In the genomic region with DNA sequence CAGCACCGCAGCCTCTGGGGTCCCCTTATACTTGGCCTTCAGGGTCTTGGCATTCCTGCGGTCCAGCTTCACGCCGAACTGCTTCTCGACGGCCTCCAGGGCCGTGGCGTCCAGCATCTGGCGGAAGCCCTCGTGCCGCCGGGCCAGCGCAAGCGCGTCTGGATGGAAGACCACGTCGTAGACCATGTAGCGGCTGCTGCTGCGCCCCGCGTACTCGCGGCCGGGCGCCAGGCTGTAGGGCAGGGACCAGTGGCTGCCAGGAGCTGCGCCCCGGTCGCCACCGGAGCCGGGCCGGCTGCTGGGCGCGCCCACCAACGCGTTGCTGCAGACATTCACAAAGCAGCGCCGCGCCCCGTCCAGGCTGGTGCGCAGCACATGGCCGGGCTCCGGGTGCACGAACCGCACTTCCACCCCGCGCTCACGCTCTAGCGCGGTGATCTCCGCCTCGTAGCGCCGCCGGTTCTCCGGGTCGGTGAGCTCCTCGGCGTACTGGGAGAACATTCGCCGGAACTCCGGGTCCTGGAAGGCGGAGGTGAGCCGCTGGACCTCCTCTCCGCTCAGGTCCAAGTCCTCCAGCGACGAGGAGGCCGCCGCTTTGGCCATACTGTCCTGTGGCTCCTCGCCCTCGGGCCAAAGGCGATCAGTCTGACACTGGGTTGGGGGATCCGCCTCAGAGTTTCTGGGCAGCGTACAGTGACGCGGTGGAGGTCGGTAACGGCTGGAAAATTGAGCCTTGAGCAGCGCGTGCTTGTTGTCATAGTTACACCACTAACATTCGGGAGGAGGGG, we compare ENCODE assay signal across 1 cellular context.
TF ChIP-seq lines count a peak whose summit lies in the region.

A gene with protein sequence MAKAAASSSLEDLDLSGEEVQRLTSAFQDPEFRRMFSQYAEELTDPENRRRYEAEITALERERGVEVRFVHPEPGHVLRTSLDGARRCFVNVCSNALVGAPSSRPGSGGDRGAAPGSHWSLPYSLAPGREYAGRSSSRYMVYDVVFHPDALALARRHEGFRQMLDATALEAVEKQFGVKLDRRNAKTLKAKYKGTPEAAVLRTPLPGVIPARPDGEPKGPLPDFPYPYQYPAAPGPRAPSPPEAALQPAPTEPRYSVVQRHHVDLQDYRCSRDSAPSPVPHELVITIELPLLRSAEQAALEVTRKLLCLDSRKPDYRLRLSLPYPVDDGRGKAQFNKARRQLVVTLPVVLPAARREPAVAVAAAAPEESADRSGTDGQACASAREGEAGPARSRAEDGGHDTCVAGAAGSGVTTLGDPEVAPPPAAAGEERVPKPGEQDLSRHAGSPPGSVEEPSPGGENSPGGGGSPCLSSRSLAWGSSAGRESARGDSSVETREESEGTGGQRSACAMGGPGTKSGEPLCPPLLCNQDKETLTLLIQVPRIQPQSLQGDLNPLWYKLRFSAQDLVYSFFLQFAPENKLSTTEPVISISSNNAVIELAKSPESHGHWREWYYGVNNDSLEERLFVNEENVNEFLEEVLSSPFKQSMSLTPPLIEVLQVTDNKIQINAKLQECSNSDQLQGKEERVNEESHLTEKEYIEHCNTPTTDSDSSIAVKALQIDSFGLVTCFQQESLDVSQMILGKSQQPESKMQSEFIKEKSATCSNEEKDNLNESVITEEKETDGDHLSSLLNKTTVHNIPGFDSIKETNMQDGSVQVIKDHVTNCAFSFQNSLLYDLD (minus strand): TSS at position 698 of the 788 bp plus-strand sequence. CDS start 95 bp downstream, at position 603.

TF ChIP-seq in K562, 482 proteins besides CTCF, POLR2A, EP300 and RAD21 (continued from another document):
- TF ChIP-seq, protein P1, sequence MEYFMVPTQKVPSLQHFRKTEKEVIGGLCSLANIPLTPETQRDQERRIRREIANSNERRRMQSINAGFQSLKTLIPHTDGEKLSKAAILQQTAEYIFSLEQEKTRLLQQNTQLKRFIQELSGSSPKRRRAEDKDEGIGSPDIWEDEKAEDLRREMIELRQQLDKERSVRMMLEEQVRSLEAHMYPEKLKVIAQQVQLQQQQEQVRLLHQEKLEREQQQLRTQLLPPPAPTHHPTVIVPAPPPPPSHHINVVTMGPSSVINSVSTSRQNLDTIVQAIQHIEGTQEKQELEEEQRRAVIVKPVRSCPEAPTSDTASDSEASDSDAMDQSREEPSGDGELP (CRISPR knock-in tag; IDR thresholded peaks at IDR 0.05; ENCODE audit: borderline replicate concordance), result peak; percentile 13; the same call in 1 of the 2 replicates
- TF ChIP-seq HNRNPL (IDR thresholded peaks at IDR 0.05; ENCODE audit: low read depth, low read length), result peak; percentile 56; the same call in 1 of the 2 replicates
- peak; percentile 7; the same call in 1 of the 2 replicates for TF ChIP-seq ELF1 (tag; IDR thresholded peaks at IDR 0.05)
- TF ChIP-seq, protein P2, sequence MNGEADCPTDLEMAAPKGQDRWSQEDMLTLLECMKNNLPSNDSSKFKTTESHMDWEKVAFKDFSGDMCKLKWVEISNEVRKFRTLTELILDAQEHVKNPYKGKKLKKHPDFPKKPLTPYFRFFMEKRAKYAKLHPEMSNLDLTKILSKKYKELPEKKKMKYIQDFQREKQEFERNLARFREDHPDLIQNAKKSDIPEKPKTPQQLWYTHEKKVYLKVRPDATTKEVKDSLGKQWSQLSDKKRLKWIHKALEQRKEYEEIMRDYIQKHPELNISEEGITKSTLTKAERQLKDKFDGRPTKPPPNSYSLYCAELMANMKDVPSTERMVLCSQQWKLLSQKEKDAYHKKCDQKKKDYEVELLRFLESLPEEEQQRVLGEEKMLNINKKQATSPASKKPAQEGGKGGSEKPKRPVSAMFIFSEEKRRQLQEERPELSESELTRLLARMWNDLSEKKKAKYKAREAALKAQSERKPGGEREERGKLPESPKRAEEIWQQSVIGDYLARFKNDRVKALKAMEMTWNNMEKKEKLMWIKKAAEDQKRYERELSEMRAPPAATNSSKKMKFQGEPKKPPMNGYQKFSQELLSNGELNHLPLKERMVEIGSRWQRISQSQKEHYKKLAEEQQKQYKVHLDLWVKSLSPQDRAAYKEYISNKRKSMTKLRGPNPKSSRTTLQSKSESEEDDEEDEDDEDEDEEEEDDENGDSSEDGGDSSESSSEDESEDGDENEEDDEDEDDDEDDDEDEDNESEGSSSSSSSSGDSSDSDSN (IDR thresholded peaks at IDR 0.05; ENCODE audit: borderline replicate concordance in 1 of 2, low read depth in 2 of 2, low read length in 2 of 2), result 0 out of 4 replicates have a peak, but pooled peaks have one; percentile 13 to 57
- TF ChIP-seq, protein P3, sequence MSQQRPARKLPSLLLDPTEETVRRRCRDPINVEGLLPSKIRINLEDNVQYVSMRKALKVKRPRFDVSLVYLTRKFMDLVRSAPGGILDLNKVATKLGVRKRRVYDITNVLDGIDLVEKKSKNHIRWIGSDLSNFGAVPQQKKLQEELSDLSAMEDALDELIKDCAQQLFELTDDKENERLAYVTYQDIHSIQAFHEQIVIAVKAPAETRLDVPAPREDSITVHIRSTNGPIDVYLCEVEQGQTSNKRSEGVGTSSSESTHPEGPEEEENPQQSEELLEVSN (IDR thresholded peaks at IDR 0.05; ENCODE audit: borderline replicate concordance in 1 of 2, extremely low read depth in 1 of 2, insufficient read depth in 1 of 2, insufficient read length in 1 of 2, low read depth in 1 of 2, low read length in 1 of 2, poor library complexity in 1 of 2, severe bottlenecking in 1 of 2), result peak; percentile 40 to 56
- 0 out of 2 replicates have a peak, but pooled peaks have one; percentile 0 for TF ChIP-seq NCOR1 (IDR thresholded peaks at IDR 0.05)
- TF ChIP-seq, protein P4, sequence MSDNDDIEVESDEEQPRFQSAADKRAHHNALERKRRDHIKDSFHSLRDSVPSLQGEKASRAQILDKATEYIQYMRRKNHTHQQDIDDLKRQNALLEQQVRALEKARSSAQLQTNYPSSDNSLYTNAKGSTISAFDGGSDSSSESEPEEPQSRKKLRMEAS (CRISPR knock-in tag; IDR thresholded peaks at IDR 0.05), result peak; percentile 65
- TF ChIP-seq NRF1 (conservative IDR thresholded peaks at IDR 0.05 in 1 of 2, IDR thresholded peaks at IDR 0.05 in 1 of 2), result peak; percentile 84 to 87
- 0 out of 2 replicates have a peak, but pooled peaks have one; percentile 31 for TF ChIP-seq HDAC2 (IDR thresholded peaks at IDR 0.05)
- peak in 1 of 2 experiments; percentile 84; a peak in 1 of 4 replicates for TF ChIP-seq SIN3A (IDR thresholded peaks at IDR 0.05; ENCODE audit: borderline replicate concordance in 2 of 2, control insufficient read depth in 1 of 2, low read depth in 2 of 2, low read length in 2 of 2)
- TF ChIP-seq RFX1 (IDR thresholded peaks at IDR 0.05), result peak; percentile 96
- TF ChIP-seq NCOA2 (IDR thresholded peaks at IDR 0.05; ENCODE audit: partially characterized antibody in 2 of 2), result no peak
- TF ChIP-seq SMAD4 (CRISPR knock-in tag; conservative IDR thresholded peaks at IDR 0.05), result peak; percentile 31; the same call in 1 of the 2 replicates
- TF ChIP-seq SP1 (CRISPR knock-in tag; IDR thresholded peaks at IDR 0.05), result peak; percentile 11; the same call in 1 of the 2 replicates
- 0 out of 2 replicates have a peak, but pooled peaks have one; percentile 6 for TF ChIP-seq NR4A1 (CRISPR knock-in tag; IDR thresholded peaks at IDR 0.05)
- no peak for TF ChIP-seq NR4A1 (tag; IDR thresholded peaks at IDR 0.05)
- TF ChIP-seq NFIC (IDR thresholded peaks at IDR 0.05), result peak; percentile 48; the same call in 1 of the 2 replicates
